Comparison of ENCODE assay signal across 21 cellular contexts in genomic region chr1:227134686-227135314, GRCh38.
"Had no signal": no experiment of that assay in that cellular context is flagged by ENCODE, and none has a peak within 500 bp of the region (broad histone marks: within the 10 kb centered on the region; RNA-seq: fewer than 3 reads in every experiment).

No MANE protein-coding gene starts in this region.

- H3K4me1 Mint-ChIP-seq: activated CD4-positive, alpha-beta T cell treated with anti-CD3 and anti-CD28 coated beads, Interleukin-2, amount 10 ng/mL, durations not matched to agents 24 days and 14 days; nephron progenitor cell had no signal

- H3K27ac Mint-ChIP-seq: activated CD4-positive, alpha-beta T cell treated with anti-CD3 and anti-CD28 coated beads, Interleukin-2, amount 10 ng/mL, durations not matched to agents 24 days and 14 days; activated CD8-positive, alpha-beta T cell treated with anti-CD3 and anti-CD28 coated beads for 36 hours; activated T-helper 2 cell treated with anti-CD3 and anti-CD28 coated beads, Interferon-gamma antibody, Interleukin-2, Interleukin-4, amounts not matched to agents 10 μg/mL and 5 μg/mL and 100 μg/mL, durations not matched to agents 14 hours and 24 hours and 36 hours; endodermal cell; nephron progenitor cell; T-helper 1 cell treated with Interleukin-12 subunit alpha and Interleukin-12 subunit beta and Interleukin-4 antibody, amounts not matched to agents 30 μg/mL and 1 μg/mL, for 36 hours had no signal

- H3K36me3 ChIP-seq: breast epithelium had no signal

- H3K27me3 ChIP-seq: breast epithelium, tibial artery had no signal

- ATAC-seq: activated CD8-positive, alpha-beta T cell treated with anti-CD3 and anti-CD28 coated beads for 36 hours; left lobe of liver had no signal

- H3K27me3 Mint-ChIP-seq: activated CD4-positive, alpha-beta T cell treated with anti-CD3 and anti-CD28 coated beads, Interleukin-2, amount 10 ng/mL, durations not matched to agents 24 days and 14 days had no signal

- H3K9me3 ChIP-seq: breast epithelium, tibial artery had no signal

- DNase-seq: activated CD4-positive, alpha-beta T cell treated with anti-CD3 and anti-CD28 coated beads, Interleukin-2, amount 10 ng/mL, durations not matched to agents 24 days and 14 days; activated CD8-positive, alpha-beta T cell treated with anti-CD3 and anti-CD28 coated beads for 36 hours; activated naive CD4-positive, alpha-beta T cell treated with Interleukin-2 at 50 U/mL for 16 hours; activated T-cell treated with anti-CD3 and anti-CD28 coated beads, Interleukin-2, amount 50 U/mL, for 1 hour; aorta; endodermal cell; erythroblast; foreskin fibroblast; hypothalamus; kidney; mammary epithelial cell; midbrain; nephron progenitor cell; nucleus accumbens; stimulated activated CD8-positive, alpha-beta memory T cell treated with anti-CD3 and anti-CD28 coated beads, Interleukin-4, amount 100 ng/mL, for 48 hours; stimulated activated naive CD4-positive, alpha-beta T cell; tibial artery had no signal

- H3K4me1 ChIP-seq: breast epithelium had no signal

- H3K4me3 ChIP-seq: breast epithelium, tibial artery had no signal

- H3K27ac ChIP-seq: breast epithelium, tibial artery had no signal

- H3K4me3 Mint-ChIP-seq: activated CD4-positive, alpha-beta T cell treated with anti-CD3 and anti-CD28 coated beads, Interleukin-2, amount 10 ng/mL, durations not matched to agents 24 days and 14 days; activated CD8-positive, alpha-beta T cell treated with anti-CD3 and anti-CD28 coated beads for 36 hours; endodermal cell; nephron progenitor cell; T-helper 1 cell treated with Interleukin-12 subunit alpha and Interleukin-12 subunit beta and Interleukin-4 antibody, amounts not matched to agents 30 μg/mL and 1 μg/mL, for 36 hours had no signal

- H3K9me3 Mint-ChIP-seq: activated CD4-positive, alpha-beta T cell treated with anti-CD3 and anti-CD28 coated beads, Interleukin-2, amount 10 ng/mL, durations not matched to agents 24 days and 14 days; activated CD8-positive, alpha-beta T cell treated with anti-CD3 and anti-CD28 coated beads for 36 hours; activated T-helper 2 cell treated with anti-CD3 and anti-CD28 coated beads, Interferon-gamma antibody, Interleukin-2, Interleukin-4, amounts not matched to agents 10 μg/mL and 5 μg/mL and 100 μg/mL, durations not matched to agents 14 hours and 24 hours and 36 hours; T-helper 1 cell treated with Interleukin-12 subunit alpha and Interleukin-12 subunit beta and Interleukin-4 antibody, amounts not matched to agents 30 μg/mL and 1 μg/mL, for 36 hours had no signal
